In genomic region chr2:199458806-199459285, GRCh38 we compare ENCODE assay signal across 1 cellular context.
TF ChIP-seq lines count a peak whose summit lies in the region.

No MANE protein-coding gene starts in this region.

TF ChIP-seq in HEK293, 187 proteins besides CTCF, POLR2A, EP300 and RAD21 (continued from another document):
- no peak for TF ChIP-seq PRDM2 (tag by site-specific recombination; IDR thresholded peaks at IDR 0.05; ENCODE audit: borderline replicate concordance)
- TF ChIP-seq ZNF169 (tag by site-specific recombination; IDR thresholded peaks at IDR 0.05): no peak
- no peak for TF ChIP-seq PRDM6 (tag by site-specific recombination; IDR thresholded peaks at IDR 0.05)
- peak; percentile 26; the same call in 1 of the 2 replicates for TF ChIP-seq ZNF501 (tag by site-specific recombination; IDR thresholded peaks at IDR 0.05)
- no peak for TF ChIP-seq ZNF473 (tag by site-specific recombination; IDR thresholded peaks at IDR 0.05)
- TF ChIP-seq ZSCAN16 (tag by site-specific recombination; IDR thresholded peaks at IDR 0.05): no peak
- TF ChIP-seq PRDM4 (tag by site-specific recombination; IDR thresholded peaks at IDR 0.05): no peak
- no peak for TF ChIP-seq ZSCAN30 (tag by site-specific recombination; IDR thresholded peaks at IDR 0.05)
- TF ChIP-seq ZNF335 (tag by site-specific recombination; conservative IDR thresholded peaks at IDR 0.05): peak; percentile 1; the same call in 1 of the 2 replicates
- no peak for TF ChIP-seq TRIM28 (IDR thresholded peaks at IDR 0.05; ENCODE audit: borderline replicate concordance, low read length)
- no peak for TF ChIP-seq ZNF600 (tag by site-specific recombination; IDR thresholded peaks at IDR 0.05)
- no peak for TF ChIP-seq INSM2 (tag by site-specific recombination; IDR thresholded peaks at IDR 0.05)
- TF ChIP-seq ZNF292 (tag by site-specific recombination; IDR thresholded peaks at IDR 0.05; ENCODE audit: borderline replicate concordance, low read depth): no peak
- no peak for TF ChIP-seq ZNF280C (tag by site-specific recombination; IDR thresholded peaks at IDR 0.05)
- no peak; the same call in 1 of the 2 replicates for TF ChIP-seq ZNF2 (tag by site-specific recombination; IDR thresholded peaks at IDR 0.05)
- no peak for TF ChIP-seq ZNF394 (tag by site-specific recombination; IDR thresholded peaks at IDR 0.05; ENCODE audit: borderline replicate concordance)
- TF ChIP-seq ZNF146 (tag by site-specific recombination; IDR thresholded peaks at IDR 0.05): no peak
- TF ChIP-seq ZNF175 (tag by site-specific recombination; IDR thresholded peaks at IDR 0.05): no peak
- TF ChIP-seq HIC1 (tag by site-specific recombination; IDR thresholded peaks at IDR 0.05): peak; percentile 69
- no peak for TF ChIP-seq BCL11A (tag by site-specific recombination; IDR thresholded peaks at IDR 0.05; ENCODE audit: low read depth)
